Comparison of ENCODE assay signal across 8 cellular contexts in genomic region chr5:65926276-65926761, GRCh38. TPM values are rescaled to one million over a fixed set of nuclear protein-coding genes. Genes with fewer than 3 reads are reported as not detected.
DNase-seq lines count a peak whose midpoint lies in the region; ATAC-seq, FAIRE-seq and TF ChIP-seq lines count a peak whose summit lies in the region.

Gene ERBIN, plus strand, starts transcription at chr5:65926575. Its CDS starts 66,144 bp downstream, at chr5:65992719.

- no peaks in the 10 kb centered on the region for H3K9me3 ChIP-seq in kidney (ENCODE audit: control insufficient read depth in 1 of 2, low read length in 2 of 2)

- H3K36me3 ChIP-seq in kidney (ENCODE audit: control insufficient read depth in 1 of 2, insufficient read depth in 2 of 2, low read length in 2 of 2), result no peaks in the 10 kb centered on the region

- peak within 1 kb of the TSS; percentile 100 for H3K27ac ChIP-seq in kidney (ENCODE audit: low read depth in 2 of 2, low read length in 2 of 2)

- H3K4me3 ChIP-seq in kidney (ENCODE audit: low read length in 2 of 2), result peak within 1 kb of the TSS; percentile 77 to 83

- FAIRE-seq in GM12891 (lab: Jason Lieb, UNC), result peak; percentile 59
- no peak for FAIRE-seq in kidney (lab: Jason Lieb, UNC)

- peaks cover 4 to 11% of the 10 kb centered on the region in 2 donors for H3K4me1 ChIP-seq in kidney (ENCODE audit: control insufficient read depth in 1 of 2, insufficient read depth in 1 of 2, low read depth in 1 of 2, low read length in 2 of 2)

- DNase-seq in GM12891 (ENCODE audit: insufficient read length, low spot score) (peak; percentile 25), NCI-H1092 treated with DMSO at 0.1 percent for 48 hours (lab: John Stamatoyannopoulos, UW) (peak; percentile 34), cerebellar cortex (ENCODE audit: low spot score) (peak; percentile 57), kidney (peak; percentile 94), NCI-H2107 (lab: John Stamatoyannopoulos, UW) (no peak)
- DNase-seq in activated CD4-positive, alpha-beta T cell treated with anti-CD3 and anti-CD28 coated beads for 1 hour, result peak; percentile 45
- peak; percentile 79 for DNase-seq in stimulated activated CD4-positive, alpha-beta T cell treated with anti-CD3 and anti-CD28 coated beads, Interleukin-15, amount 100 ng/mL, for 24 hours

- intact Hi-C loops in kidney (cut with DNase I), result no loop called here

- TF ChIP-seq POLR2A in GM12891 (IDR thresholded peaks at IDR 0.05; ENCODE audit: low read depth, low read length), result peak; percentile 72

- peak within 1 kb of the TSS; percentile 93 to 98 for H3K9ac ChIP-seq in kidney (ENCODE audit: low read length in 2 of 2)

- TF ChIP-seq CTCF in kidney (IDR thresholded peaks at IDR 0.05; ENCODE audit: borderline replicate concordance, extremely low read depth, insufficient read depth), result no peak

- ATAC-seq in HG02610 (IDR thresholded peaks at IDR 0.05; ENCODE audit: unreplicated experiment), result peak; percentile 25

TF ChIP-seq in GM12891, 5 proteins besides CTCF, POLR2A, EP300 and RAD21:
- peak; percentile 48; the same call in 1 of the 2 replicates for TF ChIP-seq POU2F2 (IDR thresholded peaks at IDR 0.05; ENCODE audit: low read depth, low read length)
- no peak for TF ChIP-seq PAX5 (IDR thresholded peaks at IDR 0.05; ENCODE audit: insufficient read depth, low read length, severe bottlenecking)
- TF ChIP-seq POLR2AphosphoS5 (IDR thresholded peaks at IDR 0.05; ENCODE audit: low read depth, low read length), result 0 out of 2 replicates have a peak, but pooled peaks have one; percentile 25
- TF ChIP-seq SPI1 (IDR thresholded peaks at IDR 0.05; ENCODE audit: low read depth, low read length), result peak; percentile 5; the same call in 1 of the 2 replicates
- TF ChIP-seq TAF1 (IDR thresholded peaks at IDR 0.05; ENCODE audit: low read depth, low read length), result peak; percentile 54
TF ChIP-seq in GM12891: peak in this region for 4.

RNA-seq across cellular contexts. Expression of gene ERBIN, which starts in this region (rescaled TPM):
- polyA plus RNA-seq in GM12891 (2012; ENCODE audit: low read depth, missing spikeins), result 26.3 TPM
- 85.1 TPM for total RNA-seq in kidney
- 14.3 TPM for polyA plus RNA-seq in kidney (ENCODE audit: insufficient read depth, low read depth, low replicate concordance)
